In genomic region chr1:171480035-171480434, GRCh38 we compare ENCODE assay signal across 2 cellular contexts.
TF ChIP-seq lines count a peak whose summit lies in the region.

No MANE protein-coding gene starts in this region.

TF ChIP-seq in GM23338, 12 proteins besides CTCF, POLR2A, EP300 and RAD21:
- TF ChIP-seq CREB1 (CRISPR knock-in tag; IDR thresholded peaks at IDR 0.05; ENCODE audit: low read depth) (no peak), REST (IDR thresholded peaks at IDR 0.05; ENCODE audit: unreplicated experiment) (no peak), ZNF462 (CRISPR knock-in tag; IDR thresholded peaks at IDR 0.05) (no peak), ZNF331 (CRISPR knock-in tag; IDR thresholded peaks at IDR 0.05; ENCODE audit: low read depth) (no peak), EZH2phosphoT487 (IDR thresholded peaks at IDR 0.05; ENCODE audit: unreplicated experiment) (no peak), EZH2 (IDR thresholded peaks at IDR 0.05; ENCODE audit: low read depth, unreplicated experiment) (no peak), NANOG (IDR thresholded peaks at IDR 0.05; ENCODE audit: borderline replicate concordance) (no peak), ETS1 (IDR thresholded peaks at IDR 0.05) (no peak), ZNF114 (CRISPR knock-in tag; IDR thresholded peaks at IDR 0.05) (no peak), JUNB (IDR thresholded peaks at IDR 0.05; ENCODE audit: unreplicated experiment) (no peak), STAT1 (IDR thresholded peaks at IDR 0.05; ENCODE audit: unreplicated experiment) (no peak), POLR2AphosphoS5 (IDR thresholded peaks at IDR 0.05; ENCODE audit: low read depth) (no peak)

TF ChIP-seq in H1, 55 proteins besides CTCF, POLR2A, EP300 and RAD21:
- no peak for TF ChIP-seq YY1 (IDR thresholded peaks at IDR 0.05; ENCODE audit: low read depth, low read length)
- TF ChIP-seq SP4 (IDR thresholded peaks at IDR 0.05; ENCODE audit: low read length): no peak
- no peak for TF ChIP-seq ZNF274 (IDR thresholded peaks at IDR 0.05; ENCODE audit: borderline replicate concordance, extremely low read depth, low read length)
- no peak for TF ChIP-seq JUN (IDR thresholded peaks at IDR 0.05; ENCODE audit: low read depth, low read length)
- TF ChIP-seq SP1 (IDR thresholded peaks at IDR 0.05; ENCODE audit: low read depth, low read length): no peak
- TF ChIP-seq PHF8 (conservative IDR thresholded peaks at IDR 0.05; ENCODE audit: low read depth, low read length): no peak
- TF ChIP-seq BACH1 (IDR thresholded peaks at IDR 0.05; ENCODE audit: low read length): peak; percentile 11; the same call in 1 of the 2 replicates
- TF ChIP-seq SRF (IDR thresholded peaks at IDR 0.05; ENCODE audit: low read depth, low read length): no peak
- TF ChIP-seq MAX (IDR thresholded peaks at IDR 0.05): no peak
- TF ChIP-seq MAFK (IDR thresholded peaks at IDR 0.05; ENCODE audit: low read depth, low read length): peak; percentile 98
- no peak for TF ChIP-seq ATF2 (IDR thresholded peaks at IDR 0.05; ENCODE audit: low read length)
- no peak for TF ChIP-seq CTBP2 (IDR thresholded peaks at IDR 0.05; ENCODE audit: borderline replicate concordance, insufficient read depth, insufficient read length, low read length)
- no peak for TF ChIP-seq SUZ12 (IDR thresholded peaks at IDR 0.05; ENCODE audit: low read length)
- TF ChIP-seq BCL11A (IDR thresholded peaks at IDR 0.05; ENCODE audit: low read depth in 2 of 2, low read length in 2 of 2): no peak
- TF ChIP-seq POU5F1 (IDR thresholded peaks at IDR 0.05; ENCODE audit: low read depth, low read length): no peak
- TF ChIP-seq TCF12 (IDR thresholded peaks at IDR 0.05; ENCODE audit: low read depth, low read length): no peak
- no peak for TF ChIP-seq KDM1A (IDR thresholded peaks at IDR 0.05; ENCODE audit: borderline replicate concordance, low read length)
- TF ChIP-seq CHD2 (IDR thresholded peaks at IDR 0.05; ENCODE audit: low read length): no peak
